32 cellular contexts compared by ENCODE assay signal in the genomic region with DNA sequence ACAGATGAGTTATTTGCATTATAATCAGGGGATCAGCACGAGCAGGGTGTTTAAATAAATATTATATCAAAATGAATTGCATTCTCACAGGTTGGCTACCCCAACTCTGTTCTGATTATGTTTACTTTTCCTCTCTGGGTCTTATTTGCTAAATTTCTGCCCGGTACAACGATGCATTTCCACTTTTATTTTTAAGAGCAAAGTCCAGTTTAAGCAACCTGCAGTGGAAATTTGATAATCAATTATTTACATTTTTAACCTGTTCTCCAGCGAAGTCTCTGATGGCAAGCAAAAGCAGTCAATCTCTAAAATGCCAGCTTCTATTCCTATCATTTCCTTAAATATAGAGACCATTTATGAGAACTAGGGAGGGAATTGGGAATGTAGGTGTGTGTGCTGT.
"Had no signal": no experiment of that assay in that cellular context is flagged by ENCODE, and none has a peak within 500 bp of the region (broad histone marks: within the 10 kb centered on the region; RNA-seq: fewer than 3 reads in every experiment).

No MANE protein-coding gene starts in this region.

- H3K9me3 ChIP-seq: adrenal gland, ascending aorta, body of pancreas, breast epithelium had no signal

- H3K27me3 ChIP-seq: adrenal gland, ascending aorta, body of pancreas, brain microvascular endothelial cell, breast epithelium, cardiac muscle cell had no signal

- ATAC-seq: activated naive CD4-positive, alpha-beta T cell treated with anti-CD3 and anti-CD28 coated beads, Interleukin-2, amount 50 U/mL, for 72 hours; activated naive CD8-positive, alpha-beta T cell treated with anti-CD3 and anti-CD28 coated beads, Interleukin-2, amount 50 U/mL, for 24 hours; activated T-cell treated with anti-CD3 and anti-CD28 coated beads, Interleukin-2, amount 50 U/mL, for 4 hours; activated T-cell treated with anti-CD3 and anti-CD28 coated beads, Interleukin-2, amount 50 U/mL, for 72 hours; activated T-helper 17 cell treated with anti-CD3 and anti-CD28 coated beads, Interleukin-2, amount 50 U/mL, for 72 hours; body of pancreas had no signal

- DNase-seq: activated effector memory CD4-positive, alpha-beta T cell treated with anti-CD3 and anti-CD28 coated beads, Interleukin-2, amount 50 U/mL, for 16 hours; activated effector memory CD4-positive, alpha-beta T cell treated with Interleukin-2 at 50 U/mL for 16 hours; activated gamma-delta T cell; activated gamma-delta T cell treated with Interleukin-2 at 50 U/mL for 16 hours; activated naive CD4-positive, alpha-beta T cell; activated naive CD4-positive, alpha-beta T cell treated with anti-CD3 and anti-CD28 coated beads for 36 hours; activated naive CD4-positive, alpha-beta T cell treated with anti-CD3 and anti-CD28 coated beads, Interleukin-2, amount 10 ng/mL, durations not matched to agents 7 days and 5 days; activated naive CD4-positive, alpha-beta T cell treated with anti-CD3 and anti-CD28 coated beads, Interleukin-2, amount 50 U/mL, for 16 hours; activated naive CD4-positive, alpha-beta T cell treated with Interleukin-2 at 50 U/mL for 16 hours; activated naive CD8-positive, alpha-beta T cell treated with anti-CD3 and anti-CD28 coated beads for 36 hours; activated naive CD8-positive, alpha-beta T cell treated with anti-CD3 and anti-CD28 coated beads, Interleukin-2, amount 10 ng/mL, durations not matched to agents 7 days and 5 days; activated naive CD8-positive, alpha-beta T cell treated with anti-CD3 and anti-CD28 coated beads, Interleukin-2, amount 50 U/mL, for 24 hours; activated T-cell treated with anti-CD3 and anti-CD28 coated beads, Interleukin-2, amount 50 U/mL, for 1 hour; activated T-cell treated with anti-CD3 and anti-CD28 coated beads, Interleukin-2, amount 50 U/mL, for 24 hours; activated T-cell treated with anti-CD3 and anti-CD28 coated beads, Interleukin-2, amount 50 U/mL, for 4 hours; activated T-cell treated with anti-CD3 and anti-CD28 coated beads, Interleukin-2, amount 50 U/mL, for 48 hours; activated T-cell treated with anti-CD3 and anti-CD28 coated beads, Interleukin-2, amount 50 U/mL, for 72 hours; adrenal gland; amniotic stem cell; amygdala; anterior cingulate cortex; aorta; body of pancreas; brain microvascular endothelial cell; caudate nucleus; central memory CD4-positive, alpha-beta T cell; cerebellar nuclear complex had no signal

- H3K4me1 ChIP-seq: adrenal gland, ascending aorta, breast epithelium had no signal

- H3K27ac ChIP-seq: adrenal gland, ascending aorta, body of pancreas, brain microvascular endothelial cell, breast epithelium, cardiac muscle cell had no signal

- H3K36me3 ChIP-seq: adrenal gland, ascending aorta, brain microvascular endothelial cell, cardiac muscle cell had no signal

- H3K4me3 ChIP-seq: adrenal gland, ascending aorta, body of pancreas, breast epithelium, cardiac muscle cell had no signal
